4 cellular contexts compared by ENCODE assay signal in genomic region chr4:109787807-109788206, GRCh38. TPM values are rescaled to one million over a fixed set of nuclear protein-coding genes. Genes with fewer than 3 reads are reported as not detected.
"Had no signal": no experiment of that assay in that cellular context is flagged by ENCODE, and none has a peak within 500 bp of the region (broad histone marks: within the 10 kb centered on the region; RNA-seq: fewer than 3 reads in every experiment).

No MANE protein-coding gene starts in this region.

- H3K4me3 ChIP-seq: GM12878 had no signal

- ATAC-seq: GM12878 had no signal

- DNase-seq: GDM1, GF-D8 had no signal

RNA-seq across cellular contexts. Expression of gene CFI, which starts 14.0 kb away (rescaled TPM):
- total RNA-seq: G401 had no signal

RNA-seq across cellular contexts. Expression of gene RRH, which starts 40.0 kb away (rescaled TPM):
- total RNA-seq: G401, GM12878 had no signal
